Comparison of ENCODE assay signal across 7 cellular contexts in the genomic region with DNA sequence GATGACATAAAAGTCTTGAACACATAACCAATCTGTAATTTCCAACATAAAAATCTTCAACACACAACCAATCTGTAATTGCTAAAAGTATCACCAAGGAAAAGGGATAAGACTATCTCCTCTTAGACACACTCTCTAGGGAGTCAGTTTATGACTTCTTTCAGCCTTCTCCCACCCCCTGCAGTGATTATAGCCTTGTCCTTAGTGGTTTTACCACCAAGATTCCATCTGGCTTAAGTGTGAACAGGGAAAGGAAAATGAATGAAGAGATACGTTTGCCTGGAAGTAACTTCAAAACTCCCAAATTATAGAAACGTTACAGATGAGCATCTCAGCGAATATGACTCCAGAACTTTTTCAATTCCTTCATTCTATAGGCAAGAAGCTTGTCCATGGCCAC.
"Had no signal": no experiment of that assay in that cellular context is flagged by ENCODE, and none has a peak within 500 bp of the region (broad histone marks: within the 10 kb centered on the region; RNA-seq: fewer than 3 reads in every experiment).

No MANE protein-coding gene starts in this region.

- DNase-seq: H9, HCEC 1CT, HFFc6, IMR-90, KG1 had no signal

- ATAC-seq: GM23338, K562 had no signal

- H3K4me3 ChIP-seq: GM23338, K562 had no signal

- H3K4me2 ChIP-seq: GM23338 had no signal
